In genomic region chr12:13277278-13277677, GRCh38 we compare ENCODE assay signal across 14 cellular contexts.
A peak's percentile ranks its signal among the peaks of the same experiment; 100 is the strongest.
DNase-seq lines count a peak whose midpoint lies in the region; ATAC-seq, FAIRE-seq and TF ChIP-seq lines count a peak whose summit lies in the region.
"Had no signal": no experiment of that assay in that cellular context is flagged by ENCODE, and none has a peak within 500 bp of the region (broad histone marks: within the 10 kb centered on the region; RNA-seq: fewer than 3 reads in every experiment).

No MANE protein-coding gene starts in this region.

- H3K23ac ChIP-seq in H1 (ENCODE audit: insufficient read length), result no peak overlapping the region

- no peak overlapping the region for H3K18ac ChIP-seq in H1 (ENCODE audit: extremely low read depth, low read length)

- TF ChIP-seq POLR2A in H1 (IDR thresholded peaks at IDR 0.05; ENCODE audit: control extremely low read depth in 1 of 2, low read depth in 2 of 2, low read length in 2 of 2), result no peak

- POLR2A ChIA-PET in H1 (lab: Charles Lee; ENCODE audit: partially characterized antibody), result no interaction called here

- no peak overlapping the region for H3K4ac ChIP-seq in H1 (replicated peaks; ENCODE audit: insufficient read length, low read depth, low read length)

- peak overlapping the region; percentile 56; the same call in 1 of the 2 replicates for H2BK12ac ChIP-seq in H1 (ENCODE audit: low read depth, low read length)

- no peaks in the 10 kb centered on the region for H3K9me3 ChIP-seq in H1 (ENCODE audit: insufficient read depth in 2 of 2, low read depth in 1 of 2, low read length in 1 of 2)
- H3K9me3 ChIP-seq in neuron (ENCODE audit: low read length), result no peaks in the 10 kb centered on the region
- H3K9me3 ChIP-seq: HAP-1 had no signal

- H3K79me2 ChIP-seq in H1 (ENCODE audit: control insufficient read depth in 1 of 2, insufficient read depth in 2 of 2, low read length in 2 of 2), result no peaks in the 10 kb centered on the region

- H4K8ac ChIP-seq in H1 (ENCODE audit: extremely low read depth, insufficient read depth, low read length), result no peak overlapping the region

- H3K23me2 ChIP-seq in H1 (ENCODE audit: low read depth, low read length), result no peaks in the 10 kb centered on the region; the same call in 1 of the 2 replicates

- H3K56ac ChIP-seq in H1 (replicated peaks; ENCODE audit: insufficient read length, low read depth, low read length), result no peak overlapping the region

- no peak overlapping the region for H2BK5ac ChIP-seq in H1 (ENCODE audit: low read depth, low read length)

- no peak for TF ChIP-seq EP300 in H1 (IDR thresholded peaks at IDR 0.05; ENCODE audit: borderline replicate concordance in 1 of 2, low read depth in 2 of 2, low read length in 2 of 2)

- no peak overlapping the region for H2BK15ac ChIP-seq in H1 (ENCODE audit: low read length)

- H3K4me3 ChIP-seq in H1 (ENCODE audit: extremely low read depth in 1 of 4, insufficient read depth in 2 of 4, low read depth in 3 of 4, low read length in 4 of 4) (no peak overlapping the region), neuron (ENCODE audit: low read length) (no peak overlapping the region)
- H3K4me3 ChIP-seq: HAP-1 had no signal

- H3K4me2 ChIP-seq in H1 (ENCODE audit: insufficient read depth in 1 of 2, low read depth in 2 of 2, low read length in 2 of 2), result no peak overlapping the region

- TF ChIP-seq CTCF in H1 (IDR thresholded peaks at IDR 0.05; ENCODE audit: control extremely low read depth in 1 of 3, insufficient read depth in 1 of 3, low read depth in 1 of 3, low read length in 3 of 3), result no peak

- no peak overlapping the region for H3K9ac ChIP-seq in H1 (replicated peaks in 1 of 4; ENCODE audit: extremely low read depth in 1 of 4, low read depth in 3 of 4, low read length in 3 of 4)

- no peaks in the 10 kb centered on the region for H4K20me1 ChIP-seq in H1 (replicated peaks in 1 of 2; ENCODE audit: control insufficient read depth in 1 of 2, insufficient read depth in 2 of 2, low read length in 2 of 2)

- H2AFZ ChIP-seq in H1 (ENCODE audit: low read length) (no peak overlapping the region), neuron (ENCODE audit: low read depth, low read length) (peak overlapping the region; percentile 79)

- CTCF ChIA-PET in H1 (lab: Charles Lee; ENCODE audit: partially characterized antibody), result interaction anchor here (0.7 to 5.3 kb wide), 8 partner anchors 10 to 261 kb away, joined by 3 to 21 read pairs (median 3); no protein-coding TSS in a partner anchor

- H3K36me3 ChIP-seq in H1 (ENCODE audit: control insufficient read depth in 2 of 4, insufficient read depth in 4 of 4, low read length in 3 of 4) (no peaks in the 10 kb centered on the region), neuron (ENCODE audit: insufficient read depth, low read length) (no peaks in the 10 kb centered on the region)
- H3K36me3 ChIP-seq: HAP-1 had no signal

- H4K5ac ChIP-seq in H1 (ENCODE audit: insufficient read length, low read depth, low read length), result no peak overlapping the region

- H3K27me3 ChIP-seq in H1 (replicated peaks in 1 of 4; ENCODE audit: control insufficient read depth in 3 of 4, extremely low read depth in 1 of 4, insufficient read depth in 3 of 4, low read length in 3 of 4) (peaks cover 0 to 8% (median 4%) of the 10 kb centered on the region in 4 experiments; a peak in 5 of 7 replicates), neuron (ENCODE audit: insufficient read depth, low read length) (no peaks in the 10 kb centered on the region)

- H2AK5ac ChIP-seq in H1 (ENCODE audit: low read depth, low read length), result no peak overlapping the region

- H3K27ac ChIP-seq in H1 (ENCODE audit: low read depth, low read length), result no peak overlapping the region

- 90% methylated on average over 4 of the region's 4 CpGs; no CpG with 5 or more reads in 1 of the 2 experiments for WGBS in H1 (ENCODE audit: extremely low coverage in 1 of 2, insufficient coverage in 1 of 2, insufficient read length in 1 of 2, insufficient replicate concordance in 2 of 2, low coverage in 1 of 2, low lambda C conversion rate in 2 of 2, missing lambda C conversion rate in 1 of 2), 2 experiments

- no peak overlapping the region for H4K91ac ChIP-seq in H1 (replicated peaks; ENCODE audit: insufficient read length, low read length)

- TF ChIP-seq RAD21 in H1 (IDR thresholded peaks at IDR 0.05 in 1 of 2, conservative IDR thresholded peaks at IDR 0.05 in 1 of 2; ENCODE audit: low read depth in 2 of 2, low read length in 2 of 2), result no peak

- no peak overlapping the region for H2BK120ac ChIP-seq in H1 (replicated peaks; ENCODE audit: low read depth, low read length)

- DNase-seq in Daoy (ENCODE audit: low read depth) (peak; percentile 51), NCI-H2107 (lab: John Stamatoyannopoulos, UW) (peak; percentile 13), H1 (ENCODE audit: low read depth in 1 of 2, low spot score in 2 of 2) (no peak), HPDE6-E6E7 (ENCODE audit: extremely low spot score) (no peak), HuH-7.5 (ENCODE audit: low spot score) (no peak)
- DNase-seq: AML-193; CD4-positive, alpha-beta T cell; KBM-7; NCI-H1694 treated with DMSO at 0.1 percent for 48 hours; NCI-H526 treated with DMSO at 0.1 percent for 48 hours had no signal

- FAIRE-seq in H1 (lab: Jason Lieb, UNC), result no peak

- H2BK20ac ChIP-seq in H1 (ENCODE audit: low read length), result no peak overlapping the region

- ATAC-seq in GM21576 (IDR thresholded peaks at IDR 0.05; ENCODE audit: unreplicated experiment), result no peak
- ATAC-seq in HG02973 (IDR thresholded peaks at IDR 0.05; ENCODE audit: unreplicated experiment), result no peak

- H3K14ac ChIP-seq in H1 (ENCODE audit: insufficient read length), result no peak overlapping the region

- H3K4me1 ChIP-seq in H1 (replicated peaks in 1 of 4; ENCODE audit: control insufficient read depth in 3 of 4, insufficient read depth in 4 of 4, low read length in 3 of 4) (peaks cover 0 to 12% (median 3%) of the 10 kb centered on the region in 4 experiments; a peak in 3 of 7 replicates), neuron (ENCODE audit: insufficient read depth, low read length) (peaks cover 43% of the 10 kb centered on the region)
- H3K4me1 ChIP-seq: HAP-1 had no signal

- no peaks in the 10 kb centered on the region for H3K79me1 ChIP-seq in H1 (ENCODE audit: low read depth, low read length)

TF ChIP-seq in H1, 55 proteins besides CTCF, POLR2A, EP300 and RAD21:
- TF ChIP-seq NRF1 (IDR thresholded peaks at IDR 0.05; ENCODE audit: low read depth, low read length) (no peak), ZNF274 (IDR thresholded peaks at IDR 0.05; ENCODE audit: borderline replicate concordance, extremely low read depth, low read length) (no peak), KDM1A (IDR thresholded peaks at IDR 0.05; ENCODE audit: borderline replicate concordance, low read length) (no peak), EGR1 (IDR thresholded peaks at IDR 0.05; ENCODE audit: borderline replicate concordance, low read depth, low read length) (no peak), RBBP5 (IDR thresholded peaks at IDR 0.05; ENCODE audit: borderline replicate concordance, low read depth, low read length) (no peak), ASH2L (IDR thresholded peaks at IDR 0.05; ENCODE audit: low read length) (no peak), GTF2F1 (IDR thresholded peaks at IDR 0.05; ENCODE audit: borderline replicate concordance, low read depth, low read length) (no peak), RFX5 (IDR thresholded peaks at IDR 0.05; ENCODE audit: borderline replicate concordance, low read depth, low read length) (no peak), CBX5 (IDR thresholded peaks at IDR 0.05; ENCODE audit: low read depth, low read length) (no peak)

Comparison
In these comparisons a context has a peak if more than half of its experiments do, and no peak if none do; other contexts are left out.
1. DNase-seq: peak in Daoy (single experiment) and NCI-H2107 (single experiment); none in H1 (0 of 2), HPDE6-E6E7 (single experiment) and HuH-7.5 (single experiment).